ENCODE assay signal across 8 cellular contexts in the genomic region with DNA sequence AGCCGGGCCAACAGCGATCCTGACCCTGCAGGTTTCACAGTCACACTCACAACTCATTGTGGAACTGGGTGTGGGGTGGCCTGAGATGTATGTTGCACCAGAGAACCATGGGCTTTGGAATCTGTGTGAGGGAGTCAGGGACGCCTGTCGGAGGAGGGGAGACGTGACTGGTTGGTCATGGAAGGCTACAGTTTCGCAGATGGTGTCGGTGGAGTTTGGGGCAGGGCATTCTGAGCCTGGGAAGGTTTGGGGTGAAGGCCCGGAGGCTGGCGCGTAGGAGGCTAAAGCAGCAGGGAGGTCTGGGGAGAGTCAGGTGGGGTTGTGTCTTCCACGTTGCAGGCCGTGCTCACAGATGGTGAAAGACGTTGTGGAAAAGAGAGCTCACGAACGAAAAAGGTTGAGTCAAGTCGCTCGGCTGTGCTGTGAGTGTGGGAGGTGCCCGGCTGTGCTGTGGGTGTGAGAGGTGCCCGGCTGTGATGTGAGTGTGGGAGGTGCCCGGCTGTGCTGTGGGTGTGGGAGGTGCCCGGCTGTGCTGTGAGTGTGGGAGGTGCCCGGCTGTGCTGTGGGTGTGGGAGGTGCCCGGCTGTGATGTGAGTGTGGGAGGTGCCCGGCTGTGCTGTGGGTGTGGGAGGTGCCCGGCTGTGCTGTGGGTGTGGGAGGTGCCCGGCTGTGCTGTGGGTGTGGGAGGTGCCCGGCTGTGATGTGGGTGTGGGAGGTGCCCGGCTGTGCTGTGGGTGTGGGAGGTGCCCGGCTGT.
DNase-seq lines count a peak whose midpoint lies in the region; ATAC-seq and TF ChIP-seq lines count a peak whose summit lies in the region.
"Not testable (repeated sequence)": the region's sequence is repeated elsewhere in the genome, so short reads cannot be mapped to it uniquely, and the experiment has no call there.

No MANE protein-coding gene starts in this region.

- TF ChIP-seq CTCF in H9 (conservative IDR thresholded peaks at IDR 0.05); right atrium auricular region (IDR thresholded peaks at IDR 0.05); progenitor cell of endocrine pancreas (IDR thresholded peaks at IDR 0.05; ENCODE audit: unreplicated experiment): not testable (repeated sequence)

- not testable (repeated sequence) for H3K4ac ChIP-seq in H9 (ENCODE audit: low read depth, low read length)

- H3K23me2 ChIP-seq in H9 (ENCODE audit: insufficient read length, low read depth, low read length, poor library complexity, severe bottlenecking): not testable (repeated sequence)

- H3T11ph ChIP-seq in H9 (ENCODE audit: low read length): not testable (repeated sequence)

- not testable (repeated sequence) for H2BK120ac ChIP-seq in H9 (ENCODE audit: low read depth, low read length, poor library complexity, severe bottlenecking)

- H3K4me1 Mint-ChIP-seq in H9: peaks cover 18 to 23% of the 10 kb centered on the region in 2 experiments
- H3K4me1 Mint-ChIP-seq in T-helper 17 cell; progenitor cell of endocrine pancreas (ENCODE audit: low read depth): not testable (repeated sequence)
- H3K4me1 Mint-ChIP-seq in activated T-cell treated with anti-CD3 and anti-CD28 coated beads, Interleukin-2, amount 50 U/mL, for 24 hours (ENCODE audit: low read depth): peaks cover 22% of the 10 kb centered on the region
- peaks cover 16% of the 10 kb centered on the region for H3K4me1 Mint-ChIP-seq in central memory CD8-positive, alpha-beta T cell

- not testable (repeated sequence) for H4K5ac ChIP-seq in H9 (ENCODE audit: insufficient read length, low read depth, low read length)

- H3K79me1 ChIP-seq in H9 (ENCODE audit: insufficient read depth, low read depth, low read length, poor library complexity, severe bottlenecking): not testable (repeated sequence)

- H3K9me3 ChIP-seq in H9 (ENCODE audit: control insufficient read depth, low read depth, low read length); T-helper 17 cell (ENCODE audit: control insufficient read depth, low read length, poor library complexity, severe bottlenecking); right atrium auricular region: not testable (repeated sequence)

- not testable (repeated sequence) for H3K18ac ChIP-seq in H9 (ENCODE audit: insufficient read length, low read depth, low read length)

- peaks cover 13 to 17% of the 10 kb centered on the region in 2 experiments for H3K9me3 Mint-ChIP-seq in H9
- H3K9me3 Mint-ChIP-seq in activated T-cell treated with anti-CD3 and anti-CD28 coated beads, Interleukin-2, amount 50 U/mL, for 24 hours; central memory CD8-positive, alpha-beta T cell; progenitor cell of endocrine pancreas (ENCODE audit: low read depth): not testable (repeated sequence)

- not testable (repeated sequence) for H2BK15ac ChIP-seq in H9 (ENCODE audit: low read depth, low read length)

- not testable (repeated sequence) for H4K8ac ChIP-seq in H9 (replicated peaks; ENCODE audit: insufficient read length, low read depth, low read length)

- H3K27ac ChIP-seq in H9 (ENCODE audit: insufficient read length, low read depth, low read length); right atrium auricular region: not testable (repeated sequence)

- not testable (repeated sequence) for H3K56ac ChIP-seq in H9 (ENCODE audit: insufficient read length, low read depth, low read length)

- not testable (repeated sequence) for H2BK5ac ChIP-seq in H9 (ENCODE audit: insufficient read length, low read length)

- H3K9ac ChIP-seq in H9 (ENCODE audit: extremely low read depth, insufficient read length, low read length): not testable (repeated sequence)

- H3K36me3 ChIP-seq in right atrium auricular region: not testable (repeated sequence)

- H3K4me1 ChIP-seq in H9 (ENCODE audit: insufficient read depth, low read length); right atrium auricular region: not testable (repeated sequence)

- not testable (repeated sequence) for H3K4me3 ChIP-seq in right atrium auricular region

- not testable (repeated sequence) for H3K27me3 ChIP-seq in H9 (ENCODE audit: insufficient read depth, low read length); right atrium auricular region

- H3K36me3 Mint-ChIP-seq in H9 (ENCODE audit: insufficient read depth in 1 of 3, low read depth in 3 of 3): peaks cover 0 to 12% (median 0%) of the 10 kb centered on the region in 3 experiments; a peak in 4 of 7 replicates
- not testable (repeated sequence) for H3K36me3 Mint-ChIP-seq in T-helper 17 cell (ENCODE audit: low read depth); activated T-cell treated with anti-CD3 and anti-CD28 coated beads, Interleukin-2, amount 50 U/mL, for 24 hours (ENCODE audit: low read depth); central memory CD8-positive, alpha-beta T cell (ENCODE audit: insufficient read depth); progenitor cell of endocrine pancreas (ENCODE audit: insufficient read depth)

- H3K27ac Mint-ChIP-seq in H9: peak overlapping the region in 2 of 3 experiments; percentile 25 to 81; a peak in 1 of 7 replicates
- not testable (repeated sequence) for H3K27ac Mint-ChIP-seq in T-helper 17 cell; activated T-cell treated with anti-CD3 and anti-CD28 coated beads, Interleukin-2, amount 50 U/mL, for 24 hours; progenitor cell of endocrine pancreas
- H3K27ac Mint-ChIP-seq in central memory CD8-positive, alpha-beta T cell (ENCODE audit: low read depth): peak overlapping the region; percentile 87

- not testable (repeated sequence) for H4K91ac ChIP-seq in H9 (ENCODE audit: insufficient read length, low read depth, low read length)

- H3K4me3 Mint-ChIP-seq in H9; activated T-cell treated with anti-CD3 and anti-CD28 coated beads, Interleukin-2, amount 50 U/mL, for 24 hours; progenitor cell of endocrine pancreas (ENCODE audit: low read depth): not testable (repeated sequence)
- H3K4me3 Mint-ChIP-seq in T-helper 17 cell: peak overlapping the region; percentile 2
- H3K4me3 Mint-ChIP-seq in central memory CD8-positive, alpha-beta T cell: peak overlapping the region; percentile 59

- H3K14ac ChIP-seq in H9 (ENCODE audit: insufficient read depth, low read length): not testable (repeated sequence)

- not testable (repeated sequence) for H3K79me2 ChIP-seq in H9 (ENCODE audit: insufficient read depth, low read length)

- not testable (repeated sequence) for H3K23ac ChIP-seq in H9 (ENCODE audit: insufficient read length, low read depth, low read length)

- peak; percentile 18 for DNase-seq in H9
- not testable (repeated sequence) for DNase-seq in T-helper 17 cell
- peak; percentile 26 for DNase-seq in activated T-cell treated with anti-CD3 and anti-CD28 coated beads, Interleukin-2, amount 50 U/mL, for 24 hours
- DNase-seq in central memory CD8-positive, alpha-beta T cell (ENCODE audit: low spot score in 2 of 2): peak in 1 of 2 donors; percentile 3
- DNase-seq in right atrium auricular region (ENCODE audit: low spot score): peak; percentile 9
- DNase-seq in mucosa of gallbladder (ENCODE audit: low spot score): peak; percentile 6
- DNase-seq in progenitor cell of endocrine pancreas (ENCODE audit: low spot score, unreplicated experiment): peak; percentile 5
- peak; percentile 20 for DNase-seq in ureter (ENCODE audit: low spot score)

- ATAC-seq in T-helper 17 cell; central memory CD8-positive, alpha-beta T cell (replicated peaks; ENCODE audit: extremely low read depth, poor library complexity, severe bottlenecking): not testable (repeated sequence)

- H3K4me2 ChIP-seq in H9 (ENCODE audit: insufficient read depth, insufficient read length, low read length): not testable (repeated sequence)

- H3K27me3 Mint-ChIP-seq in H9 (ENCODE audit: low read depth) (peaks cover 25% of the 10 kb centered on the region), T-helper 17 cell (peaks cover 24% of the 10 kb centered on the region), progenitor cell of endocrine pancreas (peaks cover 27% of the 10 kb centered on the region)
- H3K27me3 Mint-ChIP-seq in activated T-cell treated with anti-CD3 and anti-CD28 coated beads, Interleukin-2, amount 50 U/mL, for 24 hours: peaks cover 31% of the 10 kb centered on the region
- peaks cover 61% of the 10 kb centered on the region for H3K27me3 Mint-ChIP-seq in central memory CD8-positive, alpha-beta T cell

- not testable (repeated sequence) for H4K20me1 ChIP-seq in H9 (ENCODE audit: control insufficient read depth, insufficient read depth, insufficient read length)

- not testable (repeated sequence) for H2AK5ac ChIP-seq in H9 (ENCODE audit: insufficient read length, low read length)

- H2BK12ac ChIP-seq in H9 (ENCODE audit: insufficient read length, low read depth, low read length): not testable (repeated sequence)

- H2AFZ ChIP-seq in H9 (ENCODE audit: low read length): not testable (repeated sequence)

- not testable (repeated sequence) for H2BK20ac ChIP-seq in H9 (ENCODE audit: low read depth, low read length, poor library complexity, severe bottlenecking)

- no CpG with 5 or more reads among the region's 29 CpGs for WGBS in H9 (ENCODE audit: extremely low coverage, insufficient read length, low lambda C conversion rate)
